ENCODE assay signal across 8 cellular contexts in genomic region chr1:1001631-1002300, GRCh38. TPM values are rescaled to one million over a fixed set of nuclear protein-coding genes. Genes with fewer than 3 reads are reported as not detected.
DNase-seq lines count a peak whose midpoint lies in the region; ATAC-seq, FAIRE-seq and TF ChIP-seq lines count a peak whose summit lies in the region.

No MANE protein-coding gene starts in this region.

- H3K27ac Mint-ChIP-seq in type B pancreatic cell, result peak overlapping the region; percentile 58

- H4K20me1 ChIP-seq in osteoblast (ENCODE audit: insufficient read depth, low read length), result peaks cover 3% of the 10 kb centered on the region

- no peaks in the 10 kb centered on the region for H3K36me3 Mint-ChIP-seq in type B pancreatic cell

- H3K27ac ChIP-seq in osteoblast (ENCODE audit: low read depth, low read length), result no peak overlapping the region

- peaks cover 15% of the 10 kb centered on the region for H3K4me1 Mint-ChIP-seq in type B pancreatic cell (ENCODE audit: unreplicated experiment)

- peaks cover 22% of the 10 kb centered on the region for H3K27me3 Mint-ChIP-seq in type B pancreatic cell

- no peaks in the 10 kb centered on the region for H3K9me3 Mint-ChIP-seq in type B pancreatic cell

- H3K4me1 ChIP-seq in BE2C, result peaks cover 33% of the 10 kb centered on the region
- H3K4me1 ChIP-seq in osteoblast (ENCODE audit: insufficient read depth, low read length), result peaks cover 4% of the 10 kb centered on the region

- H3K4me3 ChIP-seq in BE2C (ENCODE audit: low read depth, low read length) (no peak overlapping the region), osteoblast (ENCODE audit: insufficient read depth, low read length) (peak overlapping the region; percentile 30)

- H3K4me3 Mint-ChIP-seq in type B pancreatic cell, result peak overlapping the region; percentile 68

- H3K9me3 ChIP-seq in BE2C (peaks cover 5% of the 10 kb centered on the region; the same call in 1 of the 2 replicates), osteoblast (ENCODE audit: low read depth, low read length) (no peaks in the 10 kb centered on the region)

- ATAC-seq in GM21619 (IDR thresholded peaks at IDR 0.05; ENCODE audit: unreplicated experiment) (peak; percentile 33), GM21390 (IDR thresholded peaks at IDR 0.05; ENCODE audit: unreplicated experiment) (no peak)

- H3K27me3 ChIP-seq in BE2C, result peaks cover 55% of the 10 kb centered on the region
- peaks cover 50% of the 10 kb centered on the region for H3K27me3 ChIP-seq in osteoblast (ENCODE audit: insufficient read depth, low read length)

- no peak for FAIRE-seq in RCC 7860 (lab: Jason Lieb, UNC)

- peak overlapping the region; percentile 59 for H3K4me2 ChIP-seq in osteoblast (ENCODE audit: insufficient read depth, low read length)

- H3K36me3 ChIP-seq in BE2C (no peaks in the 10 kb centered on the region), osteoblast (ENCODE audit: insufficient read depth, low read length) (no peaks in the 10 kb centered on the region)

- H3K79me2 ChIP-seq in osteoblast (ENCODE audit: insufficient read depth, low read length), result no peaks in the 10 kb centered on the region

- H2AFZ ChIP-seq in osteoblast (ENCODE audit: low read length), result no peak overlapping the region

- DNase-seq in BE2C (peak; percentile 74), RCC 7860 (ENCODE audit: low spot score) (peak; percentile 67), glomerular visceral epithelial cell (ENCODE audit: extremely low spot score) (peak; percentile 84), osteoblast (ENCODE audit: insufficient read length, low spot score, missing footprints) (peak; percentile 99), type B pancreatic cell (ENCODE audit: extremely low spot score, unreplicated experiment) (peak; percentile 88)
- peak in 3 of 4 experiments; percentile 46 to 64 (median 50) for DNase-seq in activated naive CD4-positive, alpha-beta T cell (lab: John Stamatoyannopoulos, UW)

- peak; percentile 59 for TF ChIP-seq CTCF in BE2C (IDR thresholded peaks at IDR 0.05; ENCODE audit: low read depth, low read length)
- TF ChIP-seq CTCF in osteoblast (IDR thresholded peaks at IDR 0.05; ENCODE audit: extremely low read depth, low read depth, low read length), result peak; percentile 66
- TF ChIP-seq CTCF in type B pancreatic cell (conservative IDR thresholded peaks at IDR 0.05), result peak; percentile 97

RNA-seq across cellular contexts. Expression of gene HES4, which starts 1.9 kb away (rescaled TPM):
- 0.99 TPM for polyA plus RNA-seq in BE2C (2012; ENCODE audit: insufficient read depth, insufficient read length, low read depth)
- total RNA-seq in osteoblast, result 0.29 and 0.72 TPM in 2 replicates
- total RNA-seq in type B pancreatic cell (ENCODE audit: low replicate concordance), result 37.6 and 54.1 TPM in 2 replicates

RNA-seq across cellular contexts. Expression of gene ISG15, which starts 11.5 kb away (rescaled TPM):
- 33.8 TPM for polyA plus RNA-seq in BE2C (2012; ENCODE audit: insufficient read depth, insufficient read length, low read depth)
- total RNA-seq in osteoblast, result 55.4 and 90.5 TPM in 2 replicates
- total RNA-seq in type B pancreatic cell (ENCODE audit: low replicate concordance), result 20.8 and 34.6 TPM in 2 replicates

RNA-seq across cellular contexts. Expression of gene AGRN, which starts 18.2 kb away (rescaled TPM):
- 58.7 TPM for polyA plus RNA-seq in BE2C (2012; ENCODE audit: insufficient read depth, insufficient read length, low read depth)
- total RNA-seq in osteoblast, result 14.7 and 30.0 TPM in 2 replicates
- 166 and 285 TPM in 2 replicates for total RNA-seq in type B pancreatic cell (ENCODE audit: low replicate concordance)

RNA-seq across cellular contexts. Expression of gene PERM1, which starts 19.9 kb away (rescaled TPM):
- not detected for polyA plus RNA-seq in BE2C (2012; ENCODE audit: insufficient read depth, insufficient read length, low read depth)
- total RNA-seq in osteoblast, result not detected in 2 replicates
- 0.34 and 0.62 TPM in 2 replicates for total RNA-seq in type B pancreatic cell (ENCODE audit: low replicate concordance)

RNA-seq across cellular contexts. Expression of gene PLEKHN1, which starts 35.5 kb away (rescaled TPM):
- polyA plus RNA-seq in BE2C (2012; ENCODE audit: insufficient read depth, insufficient read length, low read depth), result not detected
- total RNA-seq in osteoblast, result 0.36 and 0.88 TPM in 2 replicates
- total RNA-seq in type B pancreatic cell (ENCODE audit: low replicate concordance), result 6.4 and 16.7 TPM in 2 replicates

Comparison
In these comparisons a context has a peak if more than half of its experiments do, and no peak if none do; other contexts are left out.
1. RNA of gene HES4, which starts 1.9 kb away (total RNA-seq): 37.6 to 54.1 TPM in type B pancreatic cell; 0.29 to 0.72 TPM in osteoblast; every median in the first group is over 10 times any median in the second.
2. Peak in every context shown above with its lines, with median percentiles within 50 percentile points of each other: DNase-seq and CTCF ChIP-seq.